ENCODE assay signal across 1 cellular context in the genomic region with DNA sequence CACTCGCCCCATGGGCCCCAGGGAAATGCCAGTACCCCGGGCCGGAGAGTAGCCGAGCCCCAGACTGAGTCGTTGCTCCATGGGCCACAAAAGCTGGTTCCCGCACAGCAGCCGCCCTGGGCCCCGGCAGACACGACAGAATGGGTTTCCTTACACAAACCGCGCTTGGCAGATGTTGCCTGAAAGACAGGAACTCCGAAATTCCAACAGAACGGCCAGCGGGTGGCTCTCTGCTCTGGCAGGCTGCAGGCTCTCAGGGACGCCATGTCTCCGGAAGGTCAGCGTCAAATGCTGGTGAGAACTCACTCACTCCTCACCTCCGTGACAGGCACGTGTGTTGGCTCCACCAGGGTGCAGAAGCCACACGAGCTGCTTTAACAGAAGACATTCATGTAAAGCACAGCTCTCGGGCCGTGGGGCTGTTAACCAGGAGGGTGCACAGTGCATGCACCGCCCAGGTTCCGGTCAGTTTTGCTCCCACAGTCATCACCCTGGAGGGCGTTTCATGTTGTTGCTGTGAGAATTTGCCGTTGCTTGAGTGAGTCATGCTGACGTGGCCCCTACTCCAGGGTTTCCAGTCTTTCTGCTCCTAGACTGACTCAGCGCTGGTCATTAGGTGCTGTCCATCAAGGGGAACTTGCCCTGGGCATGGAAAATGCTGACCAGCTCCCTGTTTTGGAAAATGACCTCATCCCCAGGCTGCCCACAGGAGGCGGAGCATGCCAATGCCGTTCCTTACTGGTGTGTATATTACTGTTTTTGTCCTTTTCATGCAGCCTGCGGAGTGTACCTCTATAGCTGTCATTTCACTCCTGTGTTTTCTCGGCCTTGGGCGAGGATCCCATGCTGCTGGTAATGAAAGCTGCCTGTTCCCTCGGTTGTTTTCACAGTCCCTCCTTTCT.
A peak's percentile ranks its signal among the peaks of the same experiment; 100 is the strongest.
TF ChIP-seq lines count a peak whose summit lies in the region.

No MANE protein-coding gene starts in this region.

TF ChIP-seq in HepG2, 621 proteins besides CTCF, POLR2A, EP300 and RAD21 (continued from another document and continues in another):
- TF ChIP-seq, protein P1, sequence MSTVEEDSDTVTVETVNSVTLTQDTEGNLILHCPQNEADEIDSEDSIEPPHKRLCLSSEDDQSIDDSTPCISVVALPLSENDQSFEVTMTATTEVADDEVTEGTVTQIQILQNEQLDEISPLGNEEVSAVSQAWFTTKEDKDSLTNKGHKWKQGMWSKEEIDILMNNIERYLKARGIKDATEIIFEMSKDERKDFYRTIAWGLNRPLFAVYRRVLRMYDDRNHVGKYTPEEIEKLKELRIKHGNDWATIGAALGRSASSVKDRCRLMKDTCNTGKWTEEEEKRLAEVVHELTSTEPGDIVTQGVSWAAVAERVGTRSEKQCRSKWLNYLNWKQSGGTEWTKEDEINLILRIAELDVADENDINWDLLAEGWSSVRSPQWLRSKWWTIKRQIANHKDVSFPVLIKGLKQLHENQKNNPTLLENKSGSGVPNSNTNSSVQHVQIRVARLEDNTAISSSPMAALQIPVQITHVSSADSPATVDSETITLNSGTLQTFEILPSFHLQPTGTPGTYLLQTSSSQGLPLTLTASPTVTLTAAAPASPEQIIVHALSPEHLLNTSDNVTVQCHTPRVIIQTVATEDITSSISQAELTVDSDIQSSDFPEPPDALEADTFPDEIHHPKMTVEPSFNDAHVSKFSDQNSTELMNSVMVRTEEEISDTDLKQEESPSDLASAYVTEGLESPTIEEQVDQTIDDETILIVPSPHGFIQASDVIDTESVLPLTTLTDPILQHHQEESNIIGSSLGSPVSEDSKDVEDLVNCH (CRISPR knock-in tag; IDR thresholded peaks at IDR 0.05): no peak
- no peak for TF ChIP-seq ZNF792 (CRISPR knock-in tag; IDR thresholded peaks at IDR 0.05)
- TF ChIP-seq, protein P2, sequence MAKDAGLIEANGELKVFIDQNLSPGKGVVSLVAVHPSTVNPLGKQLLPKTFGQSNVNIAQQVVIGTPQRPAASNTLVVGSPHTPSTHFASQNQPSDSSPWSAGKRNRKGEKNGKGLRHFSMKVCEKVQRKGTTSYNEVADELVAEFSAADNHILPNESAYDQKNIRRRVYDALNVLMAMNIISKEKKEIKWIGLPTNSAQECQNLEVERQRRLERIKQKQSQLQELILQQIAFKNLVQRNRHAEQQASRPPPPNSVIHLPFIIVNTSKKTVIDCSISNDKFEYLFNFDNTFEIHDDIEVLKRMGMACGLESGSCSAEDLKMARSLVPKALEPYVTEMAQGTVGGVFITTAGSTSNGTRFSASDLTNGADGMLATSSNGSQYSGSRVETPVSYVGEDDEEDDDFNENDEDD (CRISPR knock-in tag; IDR thresholded peaks at IDR 0.05; ENCODE audit: borderline replicate concordance): peak; percentile 86
- TF ChIP-seq NFYC (CRISPR knock-in tag; IDR thresholded peaks at IDR 0.05): no peak
- TF ChIP-seq ZNF530 (CRISPR knock-in tag; IDR thresholded peaks at IDR 0.05; ENCODE audit: low read depth): no peak
- peak; percentile 67; the same call in 1 of the 2 replicates for TF ChIP-seq ZNF567 (CRISPR knock-in tag; IDR thresholded peaks at IDR 0.05; ENCODE audit: borderline replicate concordance)
- peak; percentile 38; the same call in 1 of the 2 replicates for TF ChIP-seq ZSCAN31 (CRISPR knock-in tag; IDR thresholded peaks at IDR 0.05; ENCODE audit: low read depth)
- TF ChIP-seq NFATC3 (CRISPR knock-in tag; IDR thresholded peaks at IDR 0.05): 0 out of 2 replicates have a peak, but pooled peaks have one; percentile 65
- TF ChIP-seq TBX2 (CRISPR knock-in tag; IDR thresholded peaks at IDR 0.05; ENCODE audit: borderline replicate concordance): peak; percentile 68
- TF ChIP-seq IKZF1 (IDR thresholded peaks at IDR 0.05): no peak
- TF ChIP-seq ZNF749 (CRISPR knock-in tag; IDR thresholded peaks at IDR 0.05; ENCODE audit: borderline replicate concordance): peak; percentile 56; the same call in 1 of the 2 replicates
- no peak for TF ChIP-seq NFE2 (CRISPR knock-in tag; IDR thresholded peaks at IDR 0.05)
- no peak for TF ChIP-seq ZNF205 (CRISPR knock-in tag; IDR thresholded peaks at IDR 0.05)
- peak; percentile 69; the same call in 1 of the 2 replicates for TF ChIP-seq FOXK1 (CRISPR knock-in tag; IDR thresholded peaks at IDR 0.05; ENCODE audit: borderline replicate concordance, low read depth)
- no peak for TF ChIP-seq ZBTB7B (CRISPR knock-in tag; IDR thresholded peaks at IDR 0.05)
- TF ChIP-seq, protein P3, sequence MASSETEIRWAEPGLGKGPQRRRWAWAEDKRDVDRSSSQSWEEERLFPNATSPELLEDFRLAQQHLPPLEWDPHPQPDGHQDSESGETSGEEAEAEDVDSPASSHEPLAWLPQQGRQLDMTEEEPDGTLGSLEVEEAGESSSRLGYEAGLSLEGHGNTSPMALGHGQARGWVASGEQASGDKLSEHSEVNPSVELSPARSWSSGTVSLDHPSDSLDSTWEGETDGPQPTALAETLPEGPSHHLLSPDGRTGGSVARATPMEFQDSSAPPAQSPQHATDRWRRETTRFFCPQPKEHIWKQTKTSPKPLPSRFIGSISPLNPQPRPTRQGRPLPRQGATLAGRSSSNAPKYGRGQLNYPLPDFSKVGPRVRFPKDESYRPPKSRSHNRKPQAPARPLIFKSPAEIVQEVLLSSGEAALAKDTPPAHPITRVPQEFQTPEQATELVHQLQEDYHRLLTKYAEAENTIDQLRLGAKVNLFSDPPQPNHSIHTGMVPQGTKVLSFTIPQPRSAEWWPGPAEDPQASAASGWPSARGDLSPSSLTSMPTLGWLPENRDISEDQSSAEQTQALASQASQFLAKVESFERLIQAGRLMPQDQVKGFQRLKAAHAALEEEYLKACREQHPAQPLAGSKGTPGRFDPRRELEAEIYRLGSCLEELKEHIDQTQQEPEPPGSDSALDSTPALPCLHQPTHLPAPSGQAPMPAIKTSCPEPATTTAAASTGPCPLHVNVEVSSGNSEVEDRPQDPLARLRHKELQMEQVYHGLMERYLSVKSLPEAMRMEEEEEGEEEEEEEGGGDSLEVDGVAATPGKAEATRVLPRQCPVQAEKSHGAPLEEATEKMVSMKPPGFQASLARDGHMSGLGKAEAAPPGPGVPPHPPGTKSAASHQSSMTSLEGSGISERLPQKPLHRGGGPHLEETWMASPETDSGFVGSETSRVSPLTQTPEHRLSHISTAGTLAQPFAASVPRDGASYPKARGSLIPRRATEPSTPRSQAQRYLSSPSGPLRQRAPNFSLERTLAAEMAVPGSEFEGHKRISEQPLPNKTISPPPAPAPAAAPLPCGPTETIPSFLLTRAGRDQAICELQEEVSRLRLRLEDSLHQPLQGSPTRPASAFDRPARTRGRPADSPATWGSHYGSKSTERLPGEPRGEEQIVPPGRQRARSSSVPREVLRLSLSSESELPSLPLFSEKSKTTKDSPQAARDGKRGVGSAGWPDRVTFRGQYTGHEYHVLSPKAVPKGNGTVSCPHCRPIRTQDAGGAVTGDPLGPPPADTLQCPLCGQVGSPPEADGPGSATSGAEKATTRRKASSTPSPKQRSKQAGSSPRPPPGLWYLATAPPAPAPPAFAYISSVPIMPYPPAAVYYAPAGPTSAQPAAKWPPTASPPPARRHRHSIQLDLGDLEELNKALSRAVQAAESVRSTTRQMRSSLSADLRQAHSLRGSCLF (CRISPR knock-in tag; IDR thresholded peaks at IDR 0.05; ENCODE audit: borderline replicate concordance): 0 out of 2 replicates have a peak, but pooled peaks have one; percentile 45
- no peak for TF ChIP-seq ZNF460 (CRISPR knock-in tag; IDR thresholded peaks at IDR 0.05; ENCODE audit: borderline replicate concordance)
- no peak for TF ChIP-seq ZNF468 (CRISPR knock-in tag; IDR thresholded peaks at IDR 0.05)
- TF ChIP-seq, protein P4, sequence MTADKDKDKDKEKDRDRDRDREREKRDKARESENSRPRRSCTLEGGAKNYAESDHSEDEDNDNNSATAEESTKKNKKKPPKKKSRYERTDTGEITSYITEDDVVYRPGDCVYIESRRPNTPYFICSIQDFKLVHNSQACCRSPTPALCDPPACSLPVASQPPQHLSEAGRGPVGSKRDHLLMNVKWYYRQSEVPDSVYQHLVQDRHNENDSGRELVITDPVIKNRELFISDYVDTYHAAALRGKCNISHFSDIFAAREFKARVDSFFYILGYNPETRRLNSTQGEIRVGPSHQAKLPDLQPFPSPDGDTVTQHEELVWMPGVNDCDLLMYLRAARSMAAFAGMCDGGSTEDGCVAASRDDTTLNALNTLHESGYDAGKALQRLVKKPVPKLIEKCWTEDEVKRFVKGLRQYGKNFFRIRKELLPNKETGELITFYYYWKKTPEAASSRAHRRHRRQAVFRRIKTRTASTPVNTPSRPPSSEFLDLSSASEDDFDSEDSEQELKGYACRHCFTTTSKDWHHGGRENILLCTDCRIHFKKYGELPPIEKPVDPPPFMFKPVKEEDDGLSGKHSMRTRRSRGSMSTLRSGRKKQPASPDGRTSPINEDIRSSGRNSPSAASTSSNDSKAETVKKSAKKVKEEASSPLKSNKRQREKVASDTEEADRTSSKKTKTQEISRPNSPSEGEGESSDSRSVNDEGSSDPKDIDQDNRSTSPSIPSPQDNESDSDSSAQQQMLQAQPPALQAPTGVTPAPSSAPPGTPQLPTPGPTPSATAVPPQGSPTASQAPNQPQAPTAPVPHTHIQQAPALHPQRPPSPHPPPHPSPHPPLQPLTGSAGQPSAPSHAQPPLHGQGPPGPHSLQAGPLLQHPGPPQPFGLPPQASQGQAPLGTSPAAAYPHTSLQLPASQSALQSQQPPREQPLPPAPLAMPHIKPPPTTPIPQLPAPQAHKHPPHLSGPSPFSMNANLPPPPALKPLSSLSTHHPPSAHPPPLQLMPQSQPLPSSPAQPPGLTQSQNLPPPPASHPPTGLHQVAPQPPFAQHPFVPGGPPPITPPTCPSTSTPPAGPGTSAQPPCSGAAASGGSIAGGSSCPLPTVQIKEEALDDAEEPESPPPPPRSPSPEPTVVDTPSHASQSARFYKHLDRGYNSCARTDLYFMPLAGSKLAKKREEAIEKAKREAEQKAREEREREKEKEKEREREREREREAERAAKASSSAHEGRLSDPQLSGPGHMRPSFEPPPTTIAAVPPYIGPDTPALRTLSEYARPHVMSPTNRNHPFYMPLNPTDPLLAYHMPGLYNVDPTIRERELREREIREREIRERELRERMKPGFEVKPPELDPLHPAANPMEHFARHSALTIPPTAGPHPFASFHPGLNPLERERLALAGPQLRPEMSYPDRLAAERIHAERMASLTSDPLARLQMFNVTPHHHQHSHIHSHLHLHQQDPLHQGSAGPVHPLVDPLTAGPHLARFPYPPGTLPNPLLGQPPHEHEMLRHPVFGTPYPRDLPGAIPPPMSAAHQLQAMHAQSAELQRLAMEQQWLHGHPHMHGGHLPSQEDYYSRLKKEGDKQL (CRISPR knock-in tag; IDR thresholded peaks at IDR 0.05; ENCODE audit: low read depth): no peak
- TF ChIP-seq ARNT (IDR thresholded peaks at IDR 0.05): no peak
- TF ChIP-seq HOXD1 (CRISPR knock-in tag; IDR thresholded peaks at IDR 0.05): no peak
- peak; percentile 56; the same call in 1 of the 3 replicates for TF ChIP-seq MXI1 (IDR thresholded peaks at IDR 0.05; ENCODE audit: borderline replicate concordance, low read depth, low read length)
- TF ChIP-seq, protein P5, sequence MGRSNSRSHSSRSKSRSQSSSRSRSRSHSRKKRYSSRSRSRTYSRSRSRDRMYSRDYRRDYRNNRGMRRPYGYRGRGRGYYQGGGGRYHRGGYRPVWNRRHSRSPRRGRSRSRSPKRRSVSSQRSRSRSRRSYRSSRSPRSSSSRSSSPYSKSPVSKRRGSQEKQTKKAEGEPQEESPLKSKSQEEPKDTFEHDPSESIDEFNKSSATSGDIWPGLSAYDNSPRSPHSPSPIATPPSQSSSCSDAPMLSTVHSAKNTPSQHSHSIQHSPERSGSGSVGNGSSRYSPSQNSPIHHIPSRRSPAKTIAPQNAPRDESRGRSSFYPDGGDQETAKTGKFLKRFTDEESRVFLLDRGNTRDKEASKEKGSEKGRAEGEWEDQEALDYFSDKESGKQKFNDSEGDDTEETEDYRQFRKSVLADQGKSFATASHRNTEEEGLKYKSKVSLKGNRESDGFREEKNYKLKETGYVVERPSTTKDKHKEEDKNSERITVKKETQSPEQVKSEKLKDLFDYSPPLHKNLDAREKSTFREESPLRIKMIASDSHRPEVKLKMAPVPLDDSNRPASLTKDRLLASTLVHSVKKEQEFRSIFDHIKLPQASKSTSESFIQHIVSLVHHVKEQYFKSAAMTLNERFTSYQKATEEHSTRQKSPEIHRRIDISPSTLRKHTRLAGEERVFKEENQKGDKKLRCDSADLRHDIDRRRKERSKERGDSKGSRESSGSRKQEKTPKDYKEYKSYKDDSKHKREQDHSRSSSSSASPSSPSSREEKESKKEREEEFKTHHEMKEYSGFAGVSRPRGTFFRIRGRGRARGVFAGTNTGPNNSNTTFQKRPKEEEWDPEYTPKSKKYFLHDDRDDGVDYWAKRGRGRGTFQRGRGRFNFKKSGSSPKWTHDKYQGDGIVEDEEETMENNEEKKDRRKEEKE (IDR thresholded peaks at IDR 0.05): no peak
- no peak for TF ChIP-seq RBM22 (optimal IDR thresholded peaks at IDR 0.05; ENCODE audit: low read length)
- peak; percentile 82 for TF ChIP-seq MAFG (CRISPR knock-in tag; IDR thresholded peaks at IDR 0.05)
- TF ChIP-seq THYN1 (CRISPR knock-in tag; IDR thresholded peaks at IDR 0.05; ENCODE audit: borderline replicate concordance, low read depth): no peak
- TF ChIP-seq, protein P6, sequence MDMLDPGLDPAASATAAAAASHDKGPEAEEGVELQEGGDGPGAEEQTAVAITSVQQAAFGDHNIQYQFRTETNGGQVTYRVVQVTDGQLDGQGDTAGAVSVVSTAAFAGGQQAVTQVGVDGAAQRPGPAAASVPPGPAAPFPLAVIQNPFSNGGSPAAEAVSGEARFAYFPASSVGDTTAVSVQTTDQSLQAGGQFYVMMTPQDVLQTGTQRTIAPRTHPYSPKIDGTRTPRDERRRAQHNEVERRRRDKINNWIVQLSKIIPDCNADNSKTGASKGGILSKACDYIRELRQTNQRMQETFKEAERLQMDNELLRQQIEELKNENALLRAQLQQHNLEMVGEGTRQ (IDR thresholded peaks at IDR 0.05; ENCODE audit: low read depth, low read length): no peak
- TF ChIP-seq, protein P6 (CRISPR knock-in tag; IDR thresholded peaks at IDR 0.05; ENCODE audit: borderline replicate concordance): no peak
- peak; percentile 72; the same call in 1 of the 2 replicates for TF ChIP-seq ZFP82 (CRISPR knock-in tag; IDR thresholded peaks at IDR 0.05; ENCODE audit: borderline replicate concordance)
- TF ChIP-seq, protein P7, sequence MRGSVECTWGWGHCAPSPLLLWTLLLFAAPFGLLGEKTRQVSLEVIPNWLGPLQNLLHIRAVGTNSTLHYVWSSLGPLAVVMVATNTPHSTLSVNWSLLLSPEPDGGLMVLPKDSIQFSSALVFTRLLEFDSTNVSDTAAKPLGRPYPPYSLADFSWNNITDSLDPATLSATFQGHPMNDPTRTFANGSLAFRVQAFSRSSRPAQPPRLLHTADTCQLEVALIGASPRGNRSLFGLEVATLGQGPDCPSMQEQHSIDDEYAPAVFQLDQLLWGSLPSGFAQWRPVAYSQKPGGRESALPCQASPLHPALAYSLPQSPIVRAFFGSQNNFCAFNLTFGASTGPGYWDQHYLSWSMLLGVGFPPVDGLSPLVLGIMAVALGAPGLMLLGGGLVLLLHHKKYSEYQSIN (CRISPR knock-in tag; IDR thresholded peaks at IDR 0.05; ENCODE audit: borderline replicate concordance): no peak
- peak; percentile 65; the same call in 1 of the 2 replicates for TF ChIP-seq ZNF761 (CRISPR knock-in tag; conservative IDR thresholded peaks at IDR 0.05)
